Comparison of ENCODE assay signal across 1 cellular context in genomic region chr17:28854457-28855382, GRCh38.
TF ChIP-seq lines count a peak whose summit lies in the region.

Gene ERAL1 (plus strand): TSS chr17:28855016. CDS start chr17:28855035, 19 bp downstream.

TF ChIP-seq in HepG2, 621 proteins besides CTCF, POLR2A, EP300 and RAD21 (continued from another document and continues in another):
- TF ChIP-seq ZNF318 (CRISPR knock-in tag; IDR thresholded peaks at IDR 0.05) (no peak), SP140L (CRISPR knock-in tag; IDR thresholded peaks at IDR 0.05; ENCODE audit: borderline replicate concordance) (no peak; the same call in 1 of the 2 replicates), MYNN (CRISPR knock-in tag; IDR thresholded peaks at IDR 0.05; ENCODE audit: low read depth) (0 out of 2 replicates have a peak, but pooled peaks have one; percentile 23), ZNF562 (CRISPR knock-in tag; IDR thresholded peaks at IDR 0.05; ENCODE audit: borderline replicate concordance) (no peak), ZNF616 (CRISPR knock-in tag; IDR thresholded peaks at IDR 0.05; ENCODE audit: low read depth) (peak; percentile 23; the same call in 1 of the 2 replicates), GTF2F1 (IDR thresholded peaks at IDR 0.05; ENCODE audit: low read length) (0 out of 2 replicates have a peak, but pooled peaks have one; percentile 31), SSRP1 (CRISPR knock-in tag; IDR thresholded peaks at IDR 0.05) (peak; percentile 66; the same call in 1 of the 2 replicates), TBX3 (IDR thresholded peaks at IDR 0.05; ENCODE audit: borderline replicate concordance) (no peak), ZNF790 (CRISPR knock-in tag; IDR thresholded peaks at IDR 0.05; ENCODE audit: borderline replicate concordance) (no peak), NFIB (CRISPR knock-in tag; IDR thresholded peaks at IDR 0.05; ENCODE audit: borderline replicate concordance) (no peak), ZFP1 (CRISPR knock-in tag; IDR thresholded peaks at IDR 0.05) (no peak; the same call in 1 of the 2 replicates), ZNF773 (CRISPR knock-in tag; IDR thresholded peaks at IDR 0.05; ENCODE audit: borderline replicate concordance) (no peak), ZNF577 (CRISPR knock-in tag; IDR thresholded peaks at IDR 0.05; ENCODE audit: borderline replicate concordance, low read depth) (no peak), ZNF414 (CRISPR knock-in tag; IDR thresholded peaks at IDR 0.05) (0 out of 2 replicates have a peak, but pooled peaks have one; percentile 8), PHF20 (CRISPR knock-in tag; IDR thresholded peaks at IDR 0.05) (peak; percentile 96), LCORL (IDR thresholded peaks at IDR 0.05) (no peak), LCORL (CRISPR knock-in tag; IDR thresholded peaks at IDR 0.05) (peak; percentile 49), ZC3H13 (CRISPR knock-in tag; IDR thresholded peaks at IDR 0.05) (peak; percentile 18; the same call in 1 of the 2 replicates), ZKSCAN1 (IDR thresholded peaks at IDR 0.05; ENCODE audit: low read length) (no peak), ZFAT (CRISPR knock-in tag; conservative IDR thresholded peaks at IDR 0.05) (no peak), MBD4 (IDR thresholded peaks at IDR 0.05; ENCODE audit: borderline replicate concordance, low read length) (no peak), GFI1 (CRISPR knock-in tag; IDR thresholded peaks at IDR 0.05; ENCODE audit: borderline replicate concordance) (0 out of 2 replicates have a peak, but pooled peaks have one; percentile 36), ZNF788 (CRISPR knock-in tag; IDR thresholded peaks at IDR 0.05; ENCODE audit: borderline replicate concordance) (peak; percentile 49; the same call in 1 of the 2 replicates), MXD3 (CRISPR knock-in tag; IDR thresholded peaks at IDR 0.05) (peak; percentile 62), ELF1 (CRISPR knock-in tag; IDR thresholded peaks at IDR 0.05) (peak; percentile 53; the same call in 1 of the 2 replicates), PATZ1 (CRISPR knock-in tag; IDR thresholded peaks at IDR 0.05) (peak; percentile 95), ZSCAN29 (CRISPR knock-in tag; conservative IDR thresholded peaks at IDR 0.05) (no peak), ZNF142 (CRISPR knock-in tag; IDR thresholded peaks at IDR 0.05) (peak; percentile 78), ZMAT3 (CRISPR knock-in tag; conservative IDR thresholded peaks at IDR 0.05) (peak; percentile 56; the same call in 1 of the 2 replicates), ZNF367 (CRISPR knock-in tag; IDR thresholded peaks at IDR 0.05; ENCODE audit: borderline replicate concordance) (0 out of 2 replicates have a peak, but pooled peaks have one; percentile 41), ZMYM4 (CRISPR knock-in tag; IDR thresholded peaks at IDR 0.05) (peak; percentile 44), NPAS2 (CRISPR knock-in tag; IDR thresholded peaks at IDR 0.05; ENCODE audit: borderline replicate concordance) (no peak), MAX (IDR thresholded peaks at IDR 0.05) (peak; percentile 75), ARID2 (CRISPR knock-in tag; IDR thresholded peaks at IDR 0.05; ENCODE audit: borderline replicate concordance) (no peak), ZNF576 (CRISPR knock-in tag; IDR thresholded peaks at IDR 0.05) (no peak), ZIK1 (CRISPR knock-in tag; IDR thresholded peaks at IDR 0.05; ENCODE audit: borderline replicate concordance, low read depth) (peak; percentile 64; the same call in 1 of the 2 replicates), MIXL1 (CRISPR knock-in tag; IDR thresholded peaks at IDR 0.05) (peak; percentile 72; the same call in 1 of the 2 replicates), SOX5 (CRISPR knock-in tag; IDR thresholded peaks at IDR 0.05; ENCODE audit: borderline replicate concordance) (peak; percentile 10; the same call in 1 of the 2 replicates), ZNF510 (CRISPR knock-in tag; IDR thresholded peaks at IDR 0.05; ENCODE audit: low read depth) (no peak; the same call in 1 of the 2 replicates), ZNF580 (CRISPR knock-in tag; IDR thresholded peaks at IDR 0.05; ENCODE audit: borderline replicate concordance, low read depth) (0 out of 2 replicates have a peak, but pooled peaks have one; percentile 65), PLRG1 (conservative IDR thresholded peaks at IDR 0.05) (no peak), TBP (CRISPR knock-in tag; IDR thresholded peaks at IDR 0.05) (no peak)
